ENCODE assay signal across 34 cellular contexts in genomic region chr4:156456830-156457229, GRCh38.
"Had no signal": no experiment of that assay in that cellular context is flagged by ENCODE, and none has a peak within 500 bp of the region (broad histone marks: within the 10 kb centered on the region; RNA-seq: fewer than 3 reads in every experiment).

No MANE protein-coding gene starts in this region.

- DNase-seq: activated effector memory CD4-positive, alpha-beta T cell treated with anti-CD3 and anti-CD28 coated beads, Interleukin-2, amount 50 U/mL, for 16 hours; activated effector memory CD4-positive, alpha-beta T cell treated with Interleukin-2 at 50 U/mL for 16 hours; activated gamma-delta T cell; activated gamma-delta T cell treated with Interleukin-2 at 50 U/mL for 16 hours; activated naive CD4-positive, alpha-beta T cell; activated naive CD4-positive, alpha-beta T cell treated with anti-CD3 and anti-CD28 coated beads for 36 hours; activated naive CD4-positive, alpha-beta T cell treated with anti-CD3 and anti-CD28 coated beads, Interleukin-2, amount 10 ng/mL, durations not matched to agents 7 days and 5 days; activated naive CD4-positive, alpha-beta T cell treated with anti-CD3 and anti-CD28 coated beads, Interleukin-2, amount 50 U/mL, for 16 hours; activated naive CD4-positive, alpha-beta T cell treated with Interleukin-2 at 50 U/mL for 16 hours; activated naive CD8-positive, alpha-beta T cell treated with anti-CD3 and anti-CD28 coated beads for 36 hours; activated naive CD8-positive, alpha-beta T cell treated with anti-CD3 and anti-CD28 coated beads, Interleukin-2, amount 10 ng/mL, durations not matched to agents 7 days and 5 days; activated naive CD8-positive, alpha-beta T cell treated with anti-CD3 and anti-CD28 coated beads, Interleukin-2, amount 50 U/mL, for 24 hours; activated T-cell treated with anti-CD3 and anti-CD28 coated beads, Interleukin-2, amount 50 U/mL, for 1 hour; activated T-cell treated with anti-CD3 and anti-CD28 coated beads, Interleukin-2, amount 50 U/mL, for 24 hours; activated T-cell treated with anti-CD3 and anti-CD28 coated beads, Interleukin-2, amount 50 U/mL, for 4 hours; activated T-cell treated with anti-CD3 and anti-CD28 coated beads, Interleukin-2, amount 50 U/mL, for 48 hours; activated T-cell treated with anti-CD3 and anti-CD28 coated beads, Interleukin-2, amount 50 U/mL, for 72 hours; adrenal gland; amniotic stem cell; amygdala; anterior cingulate cortex; aorta; body of pancreas; brain microvascular endothelial cell; caudate nucleus; central memory CD4-positive, alpha-beta T cell; cerebellar nuclear complex had no signal

- ATAC-seq: activated naive CD4-positive, alpha-beta T cell treated with anti-CD3 and anti-CD28 coated beads, Interleukin-2, amount 50 U/mL, for 72 hours; activated naive CD8-positive, alpha-beta T cell treated with anti-CD3 and anti-CD28 coated beads, Interleukin-2, amount 50 U/mL, for 24 hours; activated T-cell treated with anti-CD3 and anti-CD28 coated beads, Interleukin-2, amount 50 U/mL, for 4 hours; activated T-cell treated with anti-CD3 and anti-CD28 coated beads, Interleukin-2, amount 50 U/mL, for 72 hours; activated T-helper 17 cell treated with anti-CD3 and anti-CD28 coated beads, Interleukin-2, amount 50 U/mL, for 72 hours; body of pancreas had no signal

- H3K9me3 ChIP-seq: adrenal gland, ascending aorta, body of pancreas, breast epithelium had no signal

- FAIRE-seq: astrocyte, bronchial epithelial cell had no signal

- H3K4me1 ChIP-seq: adrenal gland, ascending aorta, body of pancreas, breast epithelium had no signal

- H3K36me3 ChIP-seq: adrenal gland, ascending aorta, brain microvascular endothelial cell, breast epithelium, cardiac muscle cell had no signal

- H3K27ac ChIP-seq: adrenal gland, ascending aorta, body of pancreas, brain microvascular endothelial cell, breast epithelium, cardiac muscle cell had no signal

- H3K27me3 ChIP-seq: adrenal gland, ascending aorta, body of pancreas, brain microvascular endothelial cell, breast epithelium, cardiac muscle cell had no signal

- H3K4me3 ChIP-seq: adrenal gland, ascending aorta, body of pancreas, breast epithelium, cardiac muscle cell had no signal
